24 cellular contexts compared by ENCODE assay signal in genomic region chr16:74225278-74225677, GRCh38.
"Had no signal": no experiment of that assay in that cellular context is flagged by ENCODE, and none has a peak within 500 bp of the region (broad histone marks: within the 10 kb centered on the region; RNA-seq: fewer than 3 reads in every experiment).

No MANE protein-coding gene starts in this region.

- H3K36me3 ChIP-seq: MG63, Peyer's patch had no signal

- H3K4me3 ChIP-seq: MG63, Peyer's patch had no signal

- H3K9me3 ChIP-seq: MG63, Peyer's patch had no signal

- H3K4me1 ChIP-seq: Peyer's patch had no signal

- H3K27me3 ChIP-seq: MG63, Peyer's patch had no signal

- DNase-seq: activated CD4-positive, alpha-beta memory T cell treated with anti-CD3 and anti-CD28 coated beads for 36 hours; activated CD4-positive, alpha-beta T cell treated with anti-CD3 and anti-CD28 coated beads, Interleukin-2, amount 10 ng/mL, durations not matched to agents 7 days and 5 days; activated CD4-positive, CD25-positive, alpha-beta regulatory T cell; activated CD8-positive, alpha-beta memory T cell treated with anti-CD3 and anti-CD28 coated beads for 24 hours; activated effector memory CD4-positive, alpha-beta T cell treated with anti-CD3 and anti-CD28 coated beads, Interleukin-2, amount 50 U/mL, for 16 hours; activated naive CD4-positive, alpha-beta T cell treated with Interleukin-2 at 50 U/mL for 16 hours; activated naive CD8-positive, alpha-beta T cell treated with anti-CD3 and anti-CD28 coated beads, Interleukin-2, amount 50 U/mL, for 24 hours; activated T-cell treated with anti-CD3 and anti-CD28 coated beads, Interleukin-2, amount 50 U/mL, for 4 hours; amygdala; central memory CD4-positive, alpha-beta T cell; MG63; MV-4-11; NCI-H1105 treated with DMSO at 0.1 percent for 48 hours; NCI-H1436 treated with DMSO at 0.1 percent for 48 hours; NCI-H1930; NCI-H345; NCI-H510A; Peyer's patch; SHP77; T-cell; T-helper 2 cell; T1000 had no signal

- ATAC-seq: activated naive CD4-positive, alpha-beta T cell treated with anti-CD3 and anti-CD28 coated beads, Interleukin-2, amount 50 U/mL, for 72 hours; activated naive CD8-positive, alpha-beta T cell treated with anti-CD3 and anti-CD28 coated beads, Interleukin-2, amount 50 U/mL, for 24 hours; activated T-cell treated with anti-CD3 and anti-CD28 coated beads, Interleukin-2, amount 50 U/mL, for 4 hours; T-cell had no signal

- H3K27ac ChIP-seq: Peyer's patch, VCaP had no signal
